ENCODE assay signal across 9 cellular contexts in the genomic region with DNA sequence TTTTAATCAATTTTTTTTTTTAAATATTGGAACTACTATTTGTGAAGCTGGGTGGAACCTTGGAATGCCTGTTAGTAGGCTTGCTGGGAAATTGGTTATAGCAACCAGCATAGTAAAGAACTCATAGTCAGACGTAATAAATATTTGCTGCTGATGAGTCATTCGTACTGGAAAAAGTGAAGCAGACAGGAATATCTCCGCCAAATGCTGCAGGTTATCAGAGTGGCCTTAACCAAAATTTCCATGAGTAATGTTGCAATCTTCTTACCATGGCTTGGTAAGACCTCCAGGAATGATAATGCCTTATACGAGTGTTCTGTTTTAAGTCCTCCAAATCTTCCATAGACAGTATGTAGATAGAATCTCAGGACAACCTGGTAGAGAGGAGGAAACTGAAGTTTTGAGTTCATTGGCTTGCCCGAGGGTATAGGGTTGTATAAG. TPM values are rescaled to one million over a fixed set of nuclear protein-coding genes. Genes with fewer than 3 reads are reported as not detected.
DNase-seq lines count a peak whose midpoint lies in the region; ATAC-seq and TF ChIP-seq lines count a peak whose summit lies in the region.
"Had no signal": no experiment of that assay in that cellular context is flagged by ENCODE, and none has a peak within 500 bp of the region (broad histone marks: within the 10 kb centered on the region; RNA-seq: fewer than 3 reads in every experiment).

No MANE protein-coding gene starts in this region.

- H3K27ac ChIP-seq in gastrocnemius medialis (peak overlapping the region; percentile 72 to 87 (median 76)), OCI-LY7 (ENCODE audit: low read depth, low read length, poor library complexity, severe bottlenecking) (no peak overlapping the region)

- H2AFZ ChIP-seq in OCI-LY7 (ENCODE audit: low read length): no peak overlapping the region

- in situ Hi-C loops in gastrocnemius medialis (cut with MboI; ENCODE audit: low sequenced_read_pairs in 4 of 4): no loop called here

- no peak overlapping the region for H3K4me2 ChIP-seq in OCI-LY7 (ENCODE audit: low read length)

- no peaks in the 10 kb centered on the region for H3K36me3 ChIP-seq in gastrocnemius medialis
- no peaks in the 10 kb centered on the region for H3K36me3 ChIP-seq in OCI-LY7 (ENCODE audit: insufficient read depth, low read length)

- H3K4me3 ChIP-seq in fibroblast of the aortic adventitia (ENCODE audit: low read depth, low read length) (no peak overlapping the region), gastrocnemius medialis (peak overlapping the region in 1 of 4 donors; percentile 16), OCI-LY7 (ENCODE audit: low read depth, low read length, poor library complexity, severe bottlenecking) (no peak overlapping the region)

- no peaks in the 10 kb centered on the region for H3K9me2 ChIP-seq in OCI-LY7 (ENCODE audit: insufficient read depth, low read length)

- ATAC-seq in gastrocnemius medialis: peak in 1 of 2 donors; percentile 45

- H3K9me3 ChIP-seq in gastrocnemius medialis (no peaks in the 10 kb centered on the region), OCI-LY7 (ENCODE audit: low read length) (no peaks in the 10 kb centered on the region)

- POLR2A ChIA-PET in OCI-LY7 (lab: Charles Lee): no interaction called here

- TF ChIP-seq CTCF in fibroblast of the aortic adventitia (IDR thresholded peaks at IDR 0.05; ENCODE audit: insufficient read depth, low read length) (no peak), gastrocnemius medialis (IDR thresholded peaks at IDR 0.05 in 4 of 5, conservative IDR thresholded peaks at IDR 0.05 in 1 of 5) (no peak), OCI-LY7 (conservative IDR thresholded peaks at IDR 0.05; ENCODE audit: low read length) (no peak)

- H3K4me1 ChIP-seq in gastrocnemius medialis: peaks cover 87 to 93% of the 10 kb centered on the region in 2 donors
- peaks cover 2% of the 10 kb centered on the region for H3K4me1 ChIP-seq in OCI-LY7 (ENCODE audit: insufficient read depth, low read length, poor library complexity, severe bottlenecking)

- intact Hi-C loops in gastrocnemius medialis (cut with DNase I; ENCODE audit: low total_unique reads): loop anchor here (10.0 kb wide), 1 partner anchor 178 kb away; the partner anchor contains the start of gene RAP2A
- intact Hi-C loops in OCI-LY7 (cut with micrococcal nuclease; ENCODE audit: unreplicated experiment): no loop called here

- DNase-seq in GM04504 (ENCODE audit: low read depth): peak; percentile 60
- DNase-seq in SW480 (ENCODE audit: low spot score): peak; percentile 89
- DNase-seq in fibroblast of the aortic adventitia (ENCODE audit: low read depth): peak; percentile 99
- no peak for DNase-seq in gastrocnemius medialis
- DNase-seq in SKM-1 treated with dmso at 0.1 percent for 144 hours (lab: John Stamatoyannopoulos, UW; ENCODE audit: unreplicated experiment): no peak
- DNase-seq in NCI-H187 treated with DMSO at 0.1 percent for 48 hours (lab: John Stamatoyannopoulos, UW): no peak
- no peak for DNase-seq in stimulated activated CD8-positive, alpha-beta memory T cell treated with anti-CD3 and anti-CD28 coated beads, Interleukin-4, amount 100 ng/mL, for 48 hours
- DNase-seq in OCI-LY7 (ENCODE audit: low spot score): no peak
- DNase-seq: NCI-H1436 had no signal

- BruUV-seq in OCI-LY7 (replicated peaks; lab: Mats Ljungman, UMichigan): no TSS peak

- CTCF ChIA-PET in OCI-LY7 (lab: Charles Lee; ENCODE audit: unreplicated experiment): no interaction called here

- H3K79me2 ChIP-seq in OCI-LY7 (ENCODE audit: insufficient read depth, low read depth, low read length): no peaks in the 10 kb centered on the region

- TF ChIP-seq POLR2A in gastrocnemius medialis (IDR thresholded peaks at IDR 0.05): no peak

- no peaks in the 10 kb centered on the region for H3K27me3 ChIP-seq in gastrocnemius medialis

- no peaks in the 10 kb centered on the region; the same call in 1 of the 2 replicates for H4K20me1 ChIP-seq in OCI-LY7 (ENCODE audit: insufficient read depth, low read length)

RNA-seq across cellular contexts. Expression of gene MBNL2, which starts 34.2 kb away (rescaled TPM):
- total RNA-seq in fibroblast of the aortic adventitia (ENCODE audit: low replicate concordance): 44.3 and 120 TPM in 2 replicates
- 10 to 100 TPM; 47.9 to 92.0 (median 71.3) TPM for total RNA-seq in gastrocnemius medialis
- 1.6 and 2.7 TPM in 2 replicates for total RNA-seq in OCI-LY7 (2014; rRNA removed; shearing (Covaris generic))
- 7.4 and 8.7 TPM in 2 replicates for total RNA-seq in OCI-LY7 (2022)

Comparison
In these comparisons a context has a peak if more than half of its experiments do, and no peak if none do; other contexts are left out.
1. DNase-seq: peak in GM04504 (single experiment), SW480 (single experiment) and fibroblast of the aortic adventitia (single experiment); none in gastrocnemius medialis (0 of 2), SKM-1 treated with dmso at 0.1 percent for 144 hours (single experiment), NCI-H187 treated with DMSO at 0.1 percent for 48 hours (single experiment), stimulated activated CD8-positive, alpha-beta memory T cell treated with anti-CD3 and anti-CD28 coated beads, Interleukin-4, amount 100 ng/mL, for 48 hours (single experiment) and OCI-LY7 (single experiment).